In the genomic region with DNA sequence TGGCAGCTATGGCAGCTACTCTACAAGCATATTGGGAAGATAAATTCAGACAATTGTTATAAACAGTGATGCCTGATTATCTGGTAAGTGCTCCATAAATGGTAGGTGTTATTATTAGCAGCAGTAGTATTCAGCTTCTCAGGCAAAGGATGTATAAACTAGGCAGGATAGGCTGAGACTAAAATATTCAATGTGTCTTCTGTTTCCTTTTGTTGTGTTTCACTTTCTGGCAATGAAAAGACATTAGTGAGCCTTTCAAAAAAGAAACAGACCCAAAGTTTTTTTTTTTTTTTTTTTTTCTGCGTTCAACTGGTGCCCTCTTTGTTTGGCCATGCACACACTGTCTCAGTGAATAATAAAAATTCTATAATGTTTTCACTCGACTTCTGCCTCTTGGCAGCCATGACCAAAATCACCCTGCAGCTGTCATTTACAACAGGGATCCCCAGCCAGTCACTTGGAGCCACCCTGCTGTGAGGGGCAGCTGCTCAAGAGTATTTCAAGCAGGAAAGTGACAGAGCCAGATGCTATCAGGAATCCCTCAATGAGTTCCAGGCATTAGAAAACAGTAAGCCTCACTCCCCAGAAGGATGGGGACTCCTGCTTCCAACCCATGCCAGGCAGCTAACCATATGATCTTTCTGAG, we compare ENCODE assay signal across 11 cellular contexts. TPM values are rescaled to one million over a fixed set of nuclear protein-coding genes. Genes with fewer than 3 reads are reported as not detected.
DNase-seq lines count a peak whose midpoint lies in the region; ATAC-seq and TF ChIP-seq lines count a peak whose summit lies in the region.
"Had no signal": no experiment of that assay in that cellular context is flagged by ENCODE, and none has a peak within 500 bp of the region (broad histone marks: within the 10 kb centered on the region; RNA-seq: fewer than 3 reads in every experiment).

No MANE protein-coding gene starts in this region.

- H3K36me3 Mint-ChIP-seq in osteocyte (ENCODE audit: unreplicated experiment): no peaks in the 10 kb centered on the region
- H3K36me3 Mint-ChIP-seq in activated CD8-positive, alpha-beta T cell treated with anti-CD3 and anti-CD28 coated beads, Interleukin-2, amount 10 ng/mL, durations not matched to agents 7 days and 5 days (ENCODE audit: low read depth): no peaks in the 10 kb centered on the region
- H3K36me3 Mint-ChIP-seq in activated T-cell treated with anti-CD3 and anti-CD28 coated beads, Interleukin-2, amount 50 U/mL, for 72 hours (ENCODE audit: insufficient read depth in 2 of 2): no peaks in the 10 kb centered on the region
- H3K36me3 Mint-ChIP-seq: CD4-positive, CD25-positive, alpha-beta regulatory T cell had no signal

- POLR2A ChIA-PET in HEK293 (lab: Yijun Ruan, JAX): no interaction called here
- POLR2A ChIA-PET in activated CD8-positive, alpha-beta T cell treated with anti-CD3 and anti-CD28 coated beads, Interleukin-2, amount 10 ng/mL, durations not matched to agents 7 days and 5 days (lab: Charles Lee): no interaction called here

- no peak overlapping the region for H3K27ac ChIP-seq in HEK293 (ENCODE audit: extremely low read depth, low read depth, low read length)
- H3K27ac ChIP-seq in right lobe of liver: no peak overlapping the region

- H3K36me3 ChIP-seq in HEK293 (ENCODE audit: control insufficient read depth in 2 of 2, insufficient read depth in 1 of 2, low read length in 2 of 2): no peaks in the 10 kb centered on the region
- no peaks in the 10 kb centered on the region for H3K36me3 ChIP-seq in right lobe of liver

- peaks cover 22% of the 10 kb centered on the region for H3K4me1 Mint-ChIP-seq in osteocyte (ENCODE audit: unreplicated experiment)
- no peaks in the 10 kb centered on the region for H3K4me1 Mint-ChIP-seq in activated CD8-positive, alpha-beta T cell treated with anti-CD3 and anti-CD28 coated beads, Interleukin-2, amount 10 ng/mL, durations not matched to agents 7 days and 5 days (ENCODE audit: low read depth)
- H3K4me1 Mint-ChIP-seq in activated T-cell treated with anti-CD3 and anti-CD28 coated beads, Interleukin-2, amount 50 U/mL, for 72 hours (ENCODE audit: low read depth): no peaks in the 10 kb centered on the region
- H3K4me1 Mint-ChIP-seq: CD4-positive, CD25-positive, alpha-beta regulatory T cell had no signal

- H3K9me3 ChIP-seq in HEK293 (ENCODE audit: control insufficient read depth, insufficient read depth, low read depth, low read length) (no peaks in the 10 kb centered on the region), right lobe of liver (no peaks in the 10 kb centered on the region)

- CTCF ChIA-PET in HEK293 (lab: Yijun Ruan, JAX): interaction anchor here (0.7 kb wide), 1 partner anchor 278 kb away, joined by 3 read pairs; no protein-coding TSS in a partner anchor
- CTCF ChIA-PET in activated CD8-positive, alpha-beta T cell treated with anti-CD3 and anti-CD28 coated beads, Interleukin-2, amount 10 ng/mL, durations not matched to agents 7 days and 5 days (lab: Charles Lee): interaction anchor here (0.8 kb wide), 1 partner anchor 1001 kb away, joined by 3 read pairs; no protein-coding TSS in a partner anchor

- peaks cover under 1% of the 10 kb centered on the region for H3K9me3 Mint-ChIP-seq in osteocyte (ENCODE audit: unreplicated experiment)
- no peaks in the 10 kb centered on the region for H3K9me3 Mint-ChIP-seq in activated CD8-positive, alpha-beta T cell treated with anti-CD3 and anti-CD28 coated beads, Interleukin-2, amount 10 ng/mL, durations not matched to agents 7 days and 5 days (ENCODE audit: insufficient read depth)
- H3K9me3 Mint-ChIP-seq in activated T-cell treated with anti-CD3 and anti-CD28 coated beads, Interleukin-2, amount 50 U/mL, for 72 hours: peaks cover under 1% of the 10 kb centered on the region in 2 donors
- H3K9me3 Mint-ChIP-seq: T-helper 1 cell treated with Interleukin-12 subunit alpha and Interleukin-12 subunit beta and Interleukin-4 antibody, amounts not matched to agents 30 μg/mL and 1 μg/mL, for 36 hours had no signal

- intact Hi-C loops in right lobe of liver (cut with DNase I): no loop called here

- WGBS in right lobe of liver (ENCODE audit: insufficient coverage, low coverage, low lambda C conversion rate, missing lambda C conversion rate): 68% methylated on average over 2 of the region's 2 CpGs

- no peak overlapping the region for H3K4me3 Mint-ChIP-seq in osteocyte (ENCODE audit: unreplicated experiment)
- H3K4me3 Mint-ChIP-seq in activated CD8-positive, alpha-beta T cell treated with anti-CD3 and anti-CD28 coated beads, Interleukin-2, amount 10 ng/mL, durations not matched to agents 7 days and 5 days: no peak overlapping the region
- H3K4me3 Mint-ChIP-seq in activated T-cell treated with anti-CD3 and anti-CD28 coated beads, Interleukin-2, amount 50 U/mL, for 72 hours: no peak overlapping the region
- H3K4me3 Mint-ChIP-seq: CD4-positive, CD25-positive, alpha-beta regulatory T cell; T-helper 1 cell treated with Interleukin-12 subunit alpha and Interleukin-12 subunit beta and Interleukin-4 antibody, amounts not matched to agents 30 μg/mL and 1 μg/mL, for 36 hours had no signal

- DNase-seq in NCI-H510A (lab: John Stamatoyannopoulos, UW) (peak; percentile 1), ecto neural progenitor cell (ENCODE audit: low spot score) (peak; percentile 50), osteocyte (ENCODE audit: extremely low spot score, unreplicated experiment) (no peak), right lobe of liver (no peak)
- DNase-seq in activated CD8-positive, alpha-beta T cell treated with anti-CD3 and anti-CD28 coated beads, Interleukin-2, amount 10 ng/mL, durations not matched to agents 7 days and 5 days: no peak
- no peak for DNase-seq in activated T-cell treated with anti-CD3 and anti-CD28 coated beads, Interleukin-2, amount 50 U/mL, for 72 hours
- DNase-seq in stimulated activated CD4-positive, alpha-beta T cell treated with anti-CD3 and anti-CD28 coated beads, Interleukin-4, amount 100 ng/mL, for 1 hour: no peak
- DNase-seq: CD4-positive, CD25-positive, alpha-beta regulatory T cell; stimulated activated CD4-positive, alpha-beta T cell treated with anti-CD3 and anti-CD28 coated beads, Interleukin-2, amount 100 ng/mL, for 24 hours had no signal

- TF ChIP-seq POLR2A in right lobe of liver (IDR thresholded peaks at IDR 0.05): no peak

- TF ChIP-seq CTCF in HEK293 (tag by site-specific recombination; IDR thresholded peaks at IDR 0.05) (no peak), osteocyte (IDR thresholded peaks at IDR 0.05) (no peak), right lobe of liver (IDR thresholded peaks at IDR 0.05) (no peak)

- H3K27ac Mint-ChIP-seq in osteocyte (ENCODE audit: unreplicated experiment): peak overlapping the region; percentile 12
- H3K27ac Mint-ChIP-seq in activated CD8-positive, alpha-beta T cell treated with anti-CD3 and anti-CD28 coated beads, Interleukin-2, amount 10 ng/mL, durations not matched to agents 7 days and 5 days: no peak overlapping the region
- no peak overlapping the region for H3K27ac Mint-ChIP-seq in activated T-cell treated with anti-CD3 and anti-CD28 coated beads, Interleukin-2, amount 50 U/mL, for 72 hours
- H3K27ac Mint-ChIP-seq: CD4-positive, CD25-positive, alpha-beta regulatory T cell; T-helper 1 cell treated with Interleukin-12 subunit alpha and Interleukin-12 subunit beta and Interleukin-4 antibody, amounts not matched to agents 30 μg/mL and 1 μg/mL, for 36 hours had no signal

- no peaks in the 10 kb centered on the region for H3K27me3 Mint-ChIP-seq in osteocyte (ENCODE audit: unreplicated experiment)
- no peaks in the 10 kb centered on the region for H3K27me3 Mint-ChIP-seq in activated CD8-positive, alpha-beta T cell treated with anti-CD3 and anti-CD28 coated beads, Interleukin-2, amount 10 ng/mL, durations not matched to agents 7 days and 5 days (ENCODE audit: low read depth)
- no peaks in the 10 kb centered on the region for H3K27me3 Mint-ChIP-seq in activated T-cell treated with anti-CD3 and anti-CD28 coated beads, Interleukin-2, amount 50 U/mL, for 72 hours (ENCODE audit: low read depth)
- H3K27me3 Mint-ChIP-seq: CD4-positive, CD25-positive, alpha-beta regulatory T cell had no signal

- H3K4me3 ChIP-seq in HEK293 (ENCODE audit: low read depth, low read length): no peak overlapping the region
- H3K4me3 ChIP-seq in right lobe of liver: no peak overlapping the region

- ATAC-seq in activated CD8-positive, alpha-beta T cell treated with anti-CD3 and anti-CD28 coated beads, Interleukin-2, amount 10 ng/mL, durations not matched to agents 7 days and 5 days: no peak
- no peak for ATAC-seq in activated T-cell treated with anti-CD3 and anti-CD28 coated beads, Interleukin-2, amount 50 U/mL, for 72 hours (replicated peaks in 1 of 2)
- ATAC-seq in right lobe of liver: no peak

- H3K4me1 ChIP-seq in HEK293 (ENCODE audit: control insufficient read depth, insufficient read depth, low read length) (peaks cover 5% of the 10 kb centered on the region; the same call in 1 of the 2 replicates), right lobe of liver (no peaks in the 10 kb centered on the region)

- H3K27me3 ChIP-seq in right lobe of liver: no peaks in the 10 kb centered on the region

TF ChIP-seq in HEK293, 187 proteins besides CTCF, POLR2A, EP300 and RAD21:
- TF ChIP-seq MZF1 (tag by site-specific recombination; IDR thresholded peaks at IDR 0.05; ENCODE audit: borderline replicate concordance): peak; percentile 54; the same call in 1 of the 2 replicates
- no peak for TF ChIP-seq ZNF629 (tag by site-specific recombination; IDR thresholded peaks at IDR 0.05)
- TF ChIP-seq ZNF76 (tag by site-specific recombination; IDR thresholded peaks at IDR 0.05; ENCODE audit: borderline replicate concordance, low read depth): no peak
- peak; percentile 52; the same call in 1 of the 2 replicates for TF ChIP-seq ZIC2 (tag by site-specific recombination; IDR thresholded peaks at IDR 0.05)
- no peak for TF ChIP-seq ZNF37A (tag by site-specific recombination; IDR thresholded peaks at IDR 0.05)
- no peak for TF ChIP-seq OVOL3 (tag by site-specific recombination; IDR thresholded peaks at IDR 0.05)
- TF ChIP-seq FEZF1 (tag by site-specific recombination; IDR thresholded peaks at IDR 0.05): peak; percentile 82

RNA-seq across cellular contexts. Expression of gene MAN2A1, which starts 44.0 kb away (rescaled TPM):
- 134 and 139 TPM in 2 replicates for total RNA-seq in osteocyte
- total RNA-seq in activated CD8-positive, alpha-beta T cell treated with anti-CD3 and anti-CD28 coated beads, Interleukin-2, amount 10 ng/mL, durations not matched to agents 7 days and 5 days: 10 to 100 TPM; 26.3 to 28.3 TPM
- 10 to 100 TPM; 47.4 to 48.8 TPM for total RNA-seq in activated T-cell treated with anti-CD3 and anti-CD28 coated beads, Interleukin-2, amount 50 U/mL, for 72 hours
- total RNA-seq in right lobe of liver: 10 to 100 TPM; 48.1 to 68.8 (median 61.9) TPM

Comparison
In these comparisons a context has a peak if more than half of its experiments do, and no peak if none do; other contexts are left out.
1. DNase-seq: peak in NCI-H510A (single experiment) and ecto neural progenitor cell (single experiment); none in osteocyte (single experiment), activated CD8-positive, alpha-beta T cell treated with anti-CD3 and anti-CD28 coated beads, Interleukin-2, amount 10 ng/mL, durations not matched to agents 7 days and 5 days (single experiment), activated T-cell treated with anti-CD3 and anti-CD28 coated beads, Interleukin-2, amount 50 U/mL, for 72 hours (0 of 2), stimulated activated CD4-positive, alpha-beta T cell treated with anti-CD3 and anti-CD28 coated beads, Interleukin-4, amount 100 ng/mL, for 1 hour (single experiment) and right lobe of liver (0 of 3).